In the genomic region with DNA sequence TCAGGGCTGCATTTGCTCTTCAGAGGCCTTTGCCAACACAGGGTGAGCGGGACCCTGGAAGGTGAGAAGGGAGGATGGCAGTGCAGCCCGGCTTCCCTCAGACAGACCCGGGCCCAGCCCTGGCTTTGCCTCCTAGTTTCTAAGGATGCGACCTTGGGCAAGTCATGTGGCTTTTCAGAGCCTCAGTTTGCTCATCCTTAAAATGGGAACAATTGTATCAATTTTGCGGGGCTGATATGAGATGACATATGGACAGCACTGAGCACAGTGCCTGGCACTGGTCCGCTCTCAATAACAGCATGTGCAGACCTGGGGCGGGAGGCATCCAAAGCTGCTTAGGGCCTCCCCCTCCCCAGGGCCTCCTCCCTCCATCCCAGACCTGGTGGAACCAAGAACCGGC, we compare ENCODE assay signal across 35 cellular contexts.
"Had no signal": no experiment of that assay in that cellular context is flagged by ENCODE, and none has a peak within 500 bp of the region (broad histone marks: within the 10 kb centered on the region; RNA-seq: fewer than 3 reads in every experiment).

No MANE protein-coding gene starts in this region.

- DNase-seq: activated CD4-positive, alpha-beta T cell treated with anti-CD3 and anti-CD28 coated beads, Interleukin-2, amount 10 ng/mL, durations not matched to agents 24 days and 14 days; activated CD4-positive, alpha-beta T cell treated with anti-CD3 and anti-CD28 coated beads, Interleukin-2, amount 50 U/mL, for 4 hours; activated CD8-positive, alpha-beta T cell treated with anti-CD3 and anti-CD28 coated beads for 36 hours; activated effector memory CD4-positive, alpha-beta T cell treated with anti-CD3 and anti-CD28 coated beads, Interleukin-2, amount 50 U/mL, for 16 hours; activated naive CD4-positive, alpha-beta T cell; activated naive CD4-positive, alpha-beta T cell treated with anti-CD3 and anti-CD28 coated beads, Interleukin-2, amount 50 U/mL, for 16 hours; activated naive CD8-positive, alpha-beta T cell treated with anti-CD3 and anti-CD28 coated beads for 36 hours; activated T-cell treated with anti-CD3 and anti-CD28 coated beads, Interleukin-2, amount 50 U/mL, for 1 hour; activated T-cell treated with anti-CD3 and anti-CD28 coated beads, Interleukin-2, amount 50 U/mL, for 72 hours; amniotic stem cell; aorta; brain microvascular endothelial cell; central memory CD4-positive, alpha-beta T cell; Karpas-422; NCI-H1105; NCI-H1417 treated with DMSO at 0.1 percent for 48 hours; NCI-H187 treated with DMSO at 0.1 percent for 48 hours; NCI-H2081; NCI-H2171 treated with DMSO at 0.1 percent for 48 hours; NCI-H2227 treated with DMSO at 0.1 percent for 48 hours; NCI-H446; NCI-H510A treated with DMSO at 0.1 percent for 48 hours; NCI-H526 treated with DMSO at 0.1 percent for 48 hours; NCI-H774; NK-92 treated with Interleukin-12 subunit alpha and Interleukin-12 subunit beta, amount 100 ng/mL, for 24 hours; PC-9; SW 1271; T-helper 1 cell; T-helper 2 cell; T-helper 9 cell; WERI-Rb-1 had no signal

- H3K4me3 ChIP-seq: PC-9 had no signal

- H3K4me2 ChIP-seq: PC-9 had no signal

- FAIRE-seq: RCC 7860 had no signal

- H2AFZ ChIP-seq: PC-9 had no signal

- ATAC-seq: activated CD8-positive, alpha-beta T cell treated with anti-CD3 and anti-CD28 coated beads for 36 hours; activated T-cell treated with anti-CD3 and anti-CD28 coated beads, Interleukin-2, amount 50 U/mL, for 72 hours; activated T-helper 17 cell treated with anti-CD3 and anti-CD28 coated beads, Interleukin-2, amount 50 U/mL, for 72 hours; Right ventricle myocardium inferior had no signal

- H3K36me3 ChIP-seq: brain microvascular endothelial cell, WERI-Rb-1 had no signal

- H3K27ac ChIP-seq: brain microvascular endothelial cell, PC-9, RWPE1, WERI-Rb-1 had no signal
